13 cellular contexts compared by ENCODE assay signal in the genomic region with DNA sequence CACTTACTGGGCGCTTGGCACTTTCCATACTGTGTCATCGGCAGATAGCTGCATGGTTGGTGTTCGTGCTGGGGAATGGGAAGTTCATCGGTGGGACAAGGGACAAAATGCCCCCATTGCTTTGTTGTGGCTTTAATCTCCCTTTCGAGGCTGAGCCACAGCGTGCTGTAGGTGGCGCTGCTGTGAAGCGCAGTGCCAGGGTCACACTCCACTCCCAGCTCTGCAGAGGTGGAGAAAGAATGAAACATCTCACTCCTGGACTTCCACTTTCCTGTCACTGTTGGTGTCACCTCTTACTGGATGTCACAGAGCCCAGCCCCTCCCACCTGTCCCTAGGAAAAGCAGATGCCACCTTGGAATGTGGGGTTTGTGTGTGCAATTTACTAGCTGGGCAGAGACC. TPM values are rescaled to one million over a fixed set of nuclear protein-coding genes. Genes with fewer than 3 reads are reported as not detected.
DNase-seq lines count a peak whose midpoint lies in the region; ATAC-seq and TF ChIP-seq lines count a peak whose summit lies in the region.
"Had no signal": no experiment of that assay in that cellular context is flagged by ENCODE, and none has a peak within 500 bp of the region (broad histone marks: within the 10 kb centered on the region; RNA-seq: fewer than 3 reads in every experiment).

No MANE protein-coding gene starts in this region.

- H3K27me3 ChIP-seq in BE2C (no peaks in the 10 kb centered on the region), Panc1 (ENCODE audit: control insufficient read depth, insufficient read depth, low read length) (no peaks in the 10 kb centered on the region)
- H3K27me3 ChIP-seq: esophagus muscularis mucosa had no signal

- in situ Hi-C loops in Panc1 (cut with HindIII; ENCODE audit: low pct_unique_long_range_greater_than_20kb, low sequenced_read_pairs), result no loop called here

- intact Hi-C loops in Panc1 (cut with micrococcal nuclease; ENCODE audit: unreplicated experiment), result no loop called here

- no peak overlapping the region for H3K27ac ChIP-seq in Panc1 (ENCODE audit: low read length)
- H3K27ac ChIP-seq: esophagus muscularis mucosa had no signal

- BruUV-seq in Panc1 (replicated peaks; lab: Mats Ljungman, UMichigan), result no TSS peak

- H3K36me3 ChIP-seq in BE2C, result peaks cover 24% of the 10 kb centered on the region
- H3K36me3 ChIP-seq in Panc1 (ENCODE audit: control insufficient read depth, insufficient read depth, low read length), result peaks cover 8% of the 10 kb centered on the region

- DNase-seq in BE2C (no peak), GM20000 (ENCODE audit: low spot score) (no peak), Panc1 (ENCODE audit: low read depth, low spot score) (no peak), fibroblast of the aortic adventitia (ENCODE audit: low read depth) (no peak), SKM-1 treated with dmso at 0.1 percent for 144 hours (lab: John Stamatoyannopoulos, UW; ENCODE audit: unreplicated experiment) (no peak), NCI-H748 treated with DMSO at 0.1 percent for 48 hours (lab: John Stamatoyannopoulos, UW) (no peak)
- DNase-seq: CD8-positive, alpha-beta T cell; kidney; NCI-H510A; SW 1271 had no signal

- ATAC-seq in Panc1, result no peak
- no peak for ATAC-seq in esophagus mucosa
- ATAC-seq in HG03139 (IDR thresholded peaks at IDR 0.05; ENCODE audit: unreplicated experiment), result no peak
- ATAC-seq: CD8-positive, alpha-beta T cell had no signal

- H3K4me1 ChIP-seq in BE2C, result no peaks in the 10 kb centered on the region
- no peaks in the 10 kb centered on the region for H3K4me1 ChIP-seq in Panc1 (ENCODE audit: control insufficient read depth, insufficient read depth, low read length)
- H3K4me1 ChIP-seq: esophagus muscularis mucosa had no signal

- POLR2A ChIA-PET in Panc1 (lab: Charles Lee), result no interaction called here

- TF ChIP-seq CTCF in BE2C (IDR thresholded peaks at IDR 0.05; ENCODE audit: low read depth, low read length) (peak; percentile 38), GM20000 (IDR thresholded peaks at IDR 0.05; ENCODE audit: extremely low read depth, missing control alignments) (peak; percentile 3), Panc1 (IDR thresholded peaks at IDR 0.05) (peak; percentile 44), fibroblast of the aortic adventitia (IDR thresholded peaks at IDR 0.05; ENCODE audit: insufficient read depth, low read length) (peak; percentile 12)

- CTCF ChIA-PET in Panc1 (lab: Charles Lee), result no interaction called here

- H3K9me3 ChIP-seq in BE2C (no peaks in the 10 kb centered on the region), Panc1 (ENCODE audit: control insufficient read depth, insufficient read depth, low read depth, low read length) (no peaks in the 10 kb centered on the region)
- H3K9me3 ChIP-seq: esophagus muscularis mucosa had no signal

- no peak overlapping the region for H3K4me3 ChIP-seq in BE2C (ENCODE audit: low read depth, low read length)
- H3K4me3 ChIP-seq in Panc1 (ENCODE audit: low read depth in 2 of 2, low read length in 2 of 2), result no peak overlapping the region
- no peak overlapping the region for H3K4me3 ChIP-seq in fibroblast of the aortic adventitia (ENCODE audit: low read depth, low read length)
- H3K4me3 ChIP-seq: esophagus muscularis mucosa had no signal

RNA-seq across cellular contexts. Expression of a gene that starts 8.7 kb away (rescaled TPM):
- 14.8 TPM for polyA plus RNA-seq in BE2C (2012; ENCODE audit: insufficient read depth, insufficient read length, low read depth)
- total RNA-seq in Panc1 (2021; ENCODE audit: unreplicated experiment) (202 TPM), fibroblast of the aortic adventitia (ENCODE audit: low replicate concordance) (1.1 and 25.7 TPM in 2 replicates), esophagus mucosa (28.4 TPM)
- polyA plus RNA-seq in Panc1 (2012; ENCODE audit: insufficient read length), result 157 TPM

RNA-seq across cellular contexts. Expression of a gene that starts 46.3 kb away (rescaled TPM):
- 11.2 TPM for polyA plus RNA-seq in BE2C (2012; ENCODE audit: insufficient read depth, insufficient read length, low read depth)
- total RNA-seq in Panc1 (2021; ENCODE audit: unreplicated experiment) (53.7 TPM), fibroblast of the aortic adventitia (ENCODE audit: low replicate concordance) (49.5 and 55.7 TPM in 2 replicates), esophagus mucosa (50.3 TPM)
- polyA plus RNA-seq in Panc1 (2012; ENCODE audit: insufficient read length), result 61.8 TPM
